8 cellular contexts compared by ENCODE assay signal in the genomic region with DNA sequence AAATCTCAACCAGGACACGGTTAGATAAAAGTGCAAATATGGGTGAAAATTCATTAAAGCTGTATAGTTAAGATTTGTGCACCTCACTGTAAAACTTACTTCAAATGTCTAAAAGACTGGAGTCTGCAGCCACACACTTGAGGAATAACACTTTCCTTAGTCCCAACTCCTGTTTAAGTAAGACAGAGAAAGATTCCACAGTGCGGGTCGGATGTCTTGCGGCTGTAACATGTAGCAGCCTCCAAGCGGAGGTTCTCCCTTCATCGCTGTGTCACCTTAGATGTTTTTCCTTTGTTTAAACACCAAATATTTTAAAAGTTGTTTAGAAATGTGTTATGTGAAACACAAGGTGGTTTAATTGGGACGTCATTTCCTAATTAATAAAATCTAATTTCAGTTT. TPM values are rescaled to one million over a fixed set of nuclear protein-coding genes. Genes with fewer than 3 reads are reported as not detected.
DNase-seq lines count a peak whose midpoint lies in the region; ATAC-seq, FAIRE-seq and TF ChIP-seq lines count a peak whose summit lies in the region.

No MANE protein-coding gene starts in this region.

- H3K4me2 ChIP-seq in keratinocyte (ENCODE audit: control insufficient read depth, extremely low read depth, insufficient read depth, low read depth, low read length), result peak overlapping the region; percentile 86

- peak overlapping the region; percentile 91 for H3K27ac Mint-ChIP-seq in activated CD4-positive, alpha-beta T cell treated with anti-CD3 and anti-CD28 coated beads, Interleukin-2, amount 10 ng/mL, durations not matched to agents 7 days and 5 days
- H3K27ac Mint-ChIP-seq in activated naive CD4-positive, alpha-beta T cell treated with anti-CD3 and anti-CD28 coated beads, Interleukin-2, amount 50 U/mL, for 72 hours, result peak overlapping the region; percentile 96 to 98

- CTCF ChIA-PET in activated CD4-positive, alpha-beta T cell treated with anti-CD3 and anti-CD28 coated beads, Interleukin-2, amount 10 ng/mL, durations not matched to agents 7 days and 5 days (lab: Charles Lee), result interaction anchor here (1.0 to 2.0 kb wide), 2 partner anchors 21 to 122 kb away, joined by 3 to 11 read pairs; no protein-coding TSS in a partner anchor

- H4K20me1 ChIP-seq in keratinocyte (ENCODE audit: control insufficient read depth, extremely low read depth, insufficient read depth, low read length), result peaks cover 4% of the 10 kb centered on the region

- H3K4me1 ChIP-seq in keratinocyte (ENCODE audit: control insufficient read depth, extremely low read depth, insufficient read depth, low read length) (peaks cover 23% of the 10 kb centered on the region), suprapubic skin (peaks cover 35% of the 10 kb centered on the region)

- peaks cover 32% of the 10 kb centered on the region for H3K4me1 Mint-ChIP-seq in activated CD4-positive, alpha-beta T cell treated with anti-CD3 and anti-CD28 coated beads, Interleukin-2, amount 10 ng/mL, durations not matched to agents 7 days and 5 days

- no peak for TF ChIP-seq POLR2A in suprapubic skin (IDR thresholded peaks at IDR 0.05)

- H3K9ac ChIP-seq in keratinocyte (ENCODE audit: control insufficient read depth, extremely low read depth, insufficient read depth, low read length), result peak overlapping the region; percentile 90

- H3K27me3 ChIP-seq in keratinocyte (ENCODE audit: control insufficient read depth, extremely low read depth, insufficient read depth, low read length), result no peaks in the 10 kb centered on the region
- H3K27me3 ChIP-seq in suprapubic skin, result no peaks in the 10 kb centered on the region

- no peaks in the 10 kb centered on the region for H3K27me3 Mint-ChIP-seq in activated CD4-positive, alpha-beta T cell treated with anti-CD3 and anti-CD28 coated beads, Interleukin-2, amount 10 ng/mL, durations not matched to agents 7 days and 5 days

- H3K4me3 ChIP-seq in keratinocyte (ENCODE audit: control insufficient read depth in 2 of 3, extremely low read depth in 1 of 3, insufficient read depth in 2 of 3, low read depth in 1 of 3, low read length in 3 of 3), result peak overlapping the region; percentile 78 to 83 (median 83)
- peak overlapping the region; percentile 97 for H3K4me3 ChIP-seq in suprapubic skin

- no peak for TF ChIP-seq EP300 in suprapubic skin (IDR thresholded peaks at IDR 0.05)

- TF ChIP-seq CTCF in keratinocyte (optimal IDR thresholded peaks at IDR 0.05 in 1 of 3, IDR thresholded peaks at IDR 0.05 in 1 of 3, conservative IDR thresholded peaks at IDR 0.05 in 1 of 3; ENCODE audit: extremely low read depth in 1 of 3, insufficient read depth in 2 of 3, low read length in 3 of 3) (no peak), suprapubic skin (IDR thresholded peaks at IDR 0.05) (no peak)

- no peak for DNase-seq in activated CD4-positive, alpha-beta T cell treated with anti-CD3 and anti-CD28 coated beads, Interleukin-2, amount 10 ng/mL, durations not matched to agents 7 days and 5 days
- no peak for DNase-seq in activated CD4-positive, alpha-beta T cell treated with anti-CD3 and anti-CD28 coated beads for 1 hour
- DNase-seq in activated naive CD4-positive, alpha-beta T cell treated with anti-CD3 and anti-CD28 coated beads, Interleukin-2, amount 50 U/mL, for 72 hours (ENCODE audit: low spot score in 2 of 2), result no peak
- DNase-seq in keratinocyte (ENCODE audit: low read depth, low spot score) (no peak), suprapubic skin (ENCODE audit: low spot score in 2 of 2) (peak in 1 of 2 donors; percentile 15), AG08396 (ENCODE audit: low spot score) (no peak), DMS 273 treated with DMSO at 0.1 percent for 48 hours (lab: John Stamatoyannopoulos, UW) (no peak), medulla oblongata (ENCODE audit: extremely low spot score) (no peak)

- H3K36me3 Mint-ChIP-seq in activated CD4-positive, alpha-beta T cell treated with anti-CD3 and anti-CD28 coated beads, Interleukin-2, amount 10 ng/mL, durations not matched to agents 7 days and 5 days (ENCODE audit: low read depth), result peaks cover 13% of the 10 kb centered on the region
- peaks cover 6 to 12% of the 10 kb centered on the region in 2 donors for H3K36me3 Mint-ChIP-seq in activated naive CD4-positive, alpha-beta T cell treated with anti-CD3 and anti-CD28 coated beads, Interleukin-2, amount 50 U/mL, for 72 hours

- H3K9me3 ChIP-seq in keratinocyte (ENCODE audit: control insufficient read depth, low read depth, low read length), result no peaks in the 10 kb centered on the region
- no peaks in the 10 kb centered on the region for H3K9me3 ChIP-seq in suprapubic skin

- H3K4me3 Mint-ChIP-seq in activated CD4-positive, alpha-beta T cell treated with anti-CD3 and anti-CD28 coated beads, Interleukin-2, amount 10 ng/mL, durations not matched to agents 7 days and 5 days, result peak overlapping the region; percentile 79

- H3K9me3 Mint-ChIP-seq in activated CD4-positive, alpha-beta T cell treated with anti-CD3 and anti-CD28 coated beads, Interleukin-2, amount 10 ng/mL, durations not matched to agents 7 days and 5 days, result peaks cover 7% of the 10 kb centered on the region
- peaks cover 0 to 5% of the 10 kb centered on the region in 2 donors for H3K9me3 Mint-ChIP-seq in activated naive CD4-positive, alpha-beta T cell treated with anti-CD3 and anti-CD28 coated beads, Interleukin-2, amount 50 U/mL, for 72 hours

- H3K27ac ChIP-seq in keratinocyte (ENCODE audit: control insufficient read depth, insufficient read depth, low read length) (peak overlapping the region; percentile 67), suprapubic skin (peak overlapping the region; percentile 88)

- H3K36me3 ChIP-seq in keratinocyte (ENCODE audit: control insufficient read depth in 2 of 2, extremely low read depth in 1 of 2, insufficient read depth in 2 of 2, low read length in 2 of 2) (peaks cover 0 to 4% of the 10 kb centered on the region in 2 experiments), suprapubic skin (no peaks in the 10 kb centered on the region)

- WGBS in suprapubic skin, result 65% methylated on average over 7 of the region's 7 CpGs

- dilution Hi-C loops in keratinocyte (cut with MboI; ENCODE audit: extremely low pct_ligation_motif_present, low sequenced_read_pairs), result no loop called here

- H2AFZ ChIP-seq in keratinocyte (ENCODE audit: control insufficient read depth, low read length), result peak overlapping the region; percentile 83

- POLR2A ChIA-PET in activated CD4-positive, alpha-beta T cell treated with anti-CD3 and anti-CD28 coated beads, Interleukin-2, amount 10 ng/mL, durations not matched to agents 7 days and 5 days (lab: Charles Lee), result interaction anchor here (0.8 kb wide), 1 partner anchor 22 kb away, joined by 6 read pairs; no protein-coding TSS in a partner anchor

- H3K9me1 ChIP-seq in keratinocyte (ENCODE audit: control insufficient read depth, extremely low read depth, insufficient read depth, low read length), result no peaks in the 10 kb centered on the region

- H3K79me2 ChIP-seq in keratinocyte (ENCODE audit: control insufficient read depth, insufficient read depth, low read length), result peaks cover 41% of the 10 kb centered on the region

- no peak for ATAC-seq in activated naive CD4-positive, alpha-beta T cell treated with anti-CD3 and anti-CD28 coated beads, Interleukin-2, amount 50 U/mL, for 72 hours

- FAIRE-seq in keratinocyte (lab: Jason Lieb, UNC), result peak; percentile 51

RNA-seq across cellular contexts. Expression of gene MAEA, which starts 0.9 kb away (rescaled TPM):
- total RNA-seq in activated CD4-positive, alpha-beta T cell treated with anti-CD3 and anti-CD28 coated beads, Interleukin-2, amount 10 ng/mL, durations not matched to agents 7 days and 5 days, result 10 to 100 TPM; 63.8 to 69.0 TPM
- total RNA-seq in activated naive CD4-positive, alpha-beta T cell treated with anti-CD3 and anti-CD28 coated beads, Interleukin-2, amount 50 U/mL, for 72 hours, result 10 to 100 TPM; 42.8 to 50.1 TPM
- 89.7 to 106 TPM (median 106 TPM) in 3 replicates for polyA plus RNA-seq in keratinocyte
- polyA plus RNA-seq in keratinocyte (2011; ENCODE audit: low read depth), result 73.2 TPM
- 61.8 and 93.8 TPM in 2 replicates for polyA plus RNA-seq in keratinocyte (2011; cell fraction: cytosol; rRNA removed)
- 139 and 153 TPM in 2 replicates for polyA plus RNA-seq in keratinocyte (2011; cell fraction: nucleus; rRNA removed)
- 47.3 and 90.6 TPM in 2 replicates for polyA plus RNA-seq in keratinocyte (2012; ENCODE audit: low replicate concordance)
- 54.2 to 174 TPM (median 60.2 TPM) in 3 replicates for polyA minus RNA-seq in keratinocyte
- polyA minus RNA-seq in keratinocyte (2011; cell fraction: cytosol; rRNA and poly(A)+ RNA removed), result 148 TPM
- polyA minus RNA-seq in keratinocyte (2011; cell fraction: nucleus; rRNA and poly(A)+ RNA removed), result 90.4 and 91.3 TPM in 2 replicates
- 100 to 1,000 TPM in 1 of 4 donors, 10 to 100 TPM in 3; 58.7 to 112 (median 69.5) TPM for total RNA-seq in suprapubic skin

RNA-seq across cellular contexts. Expression of gene CTBP1, which starts 39.9 kb away (rescaled TPM):
- 100 to 1,000 TPM; 223 to 242 TPM for total RNA-seq in activated CD4-positive, alpha-beta T cell treated with anti-CD3 and anti-CD28 coated beads, Interleukin-2, amount 10 ng/mL, durations not matched to agents 7 days and 5 days
- 100 to 1,000 TPM in 1 of 2 donors, 10 to 100 TPM in 1; 74.7 to 177 TPM for total RNA-seq in activated naive CD4-positive, alpha-beta T cell treated with anti-CD3 and anti-CD28 coated beads, Interleukin-2, amount 50 U/mL, for 72 hours
- 46.9 to 74.5 TPM (median 71.9 TPM) in 3 replicates for polyA plus RNA-seq in keratinocyte
- 40.9 TPM for polyA plus RNA-seq in keratinocyte (2011; ENCODE audit: low read depth)
- polyA plus RNA-seq in keratinocyte (2011; cell fraction: cytosol; rRNA removed), result 41.4 and 91.5 TPM in 2 replicates
- 79.7 and 151 TPM in 2 replicates for polyA plus RNA-seq in keratinocyte (2011; cell fraction: nucleus; rRNA removed)
- 65.1 and 86.5 TPM in 2 replicates for polyA plus RNA-seq in keratinocyte (2012; ENCODE audit: low replicate concordance)
- polyA minus RNA-seq in keratinocyte, result 70.2 to 117 TPM (median 93.3 TPM) in 3 replicates
- 250 TPM for polyA minus RNA-seq in keratinocyte (2011; cell fraction: cytosol; rRNA and poly(A)+ RNA removed)
- 68.6 and 73.2 TPM in 2 replicates for polyA minus RNA-seq in keratinocyte (2011; cell fraction: nucleus; rRNA and poly(A)+ RNA removed)
- 100 to 1,000 TPM; 145 to 255 (median 181) TPM for total RNA-seq in suprapubic skin

RNA-seq across cellular contexts. Expression of gene UVSSA, which starts 58.2 kb away (rescaled TPM):
- total RNA-seq in activated CD4-positive, alpha-beta T cell treated with anti-CD3 and anti-CD28 coated beads, Interleukin-2, amount 10 ng/mL, durations not matched to agents 7 days and 5 days, result 10 to 100 TPM; 19.1 to 23.0 TPM
- 10 to 100 TPM; 19.1 to 23.8 TPM for total RNA-seq in activated naive CD4-positive, alpha-beta T cell treated with anti-CD3 and anti-CD28 coated beads, Interleukin-2, amount 50 U/mL, for 72 hours
- polyA plus RNA-seq in keratinocyte, result 4.3 to 6.2 TPM (median 4.7 TPM) in 3 replicates
- polyA plus RNA-seq in keratinocyte (2011; ENCODE audit: low read depth), result 2.1 TPM
- polyA plus RNA-seq in keratinocyte (2011; cell fraction: cytosol; rRNA removed), result 2.9 and 4.5 TPM in 2 replicates
- polyA plus RNA-seq in keratinocyte (2011; cell fraction: nucleus; rRNA removed), result 22.8 and 31.7 TPM in 2 replicates
- 5.5 and 6.2 TPM in 2 replicates for polyA plus RNA-seq in keratinocyte (2012; ENCODE audit: low replicate concordance)
- 8.6 to 12.1 TPM (median 10.3 TPM) in 3 replicates for polyA minus RNA-seq in keratinocyte
- polyA minus RNA-seq in keratinocyte (2011; cell fraction: cytosol; rRNA and poly(A)+ RNA removed), result 6.7 TPM
- 15.9 and 20.5 TPM in 2 replicates for polyA minus RNA-seq in keratinocyte (2011; cell fraction: nucleus; rRNA and poly(A)+ RNA removed)
- total RNA-seq in suprapubic skin, result 100 to 1,000 TPM in 1 of 4 donors, 10 to 100 TPM in 3; 16.2 to 107 (median 24.9) TPM
